In genomic region chr22:38736257-38736570, GRCh38 we compare ENCODE assay signal across 13 cellular contexts. TPM values are rescaled to one million over a fixed set of nuclear protein-coding genes. Genes with fewer than 3 reads are reported as not detected.
DNase-seq lines count a peak whose midpoint lies in the region; ATAC-seq lines count a peak whose summit lies in the region.
"Had no signal": no experiment of that assay in that cellular context is flagged by ENCODE, and none has a peak within 500 bp of the region (broad histone marks: within the 10 kb centered on the region; RNA-seq: fewer than 3 reads in every experiment).

No MANE protein-coding gene starts in this region.

- peak overlapping the region; percentile 53 for H3K18ac ChIP-seq in neuronal stem cell (ENCODE audit: low read length)

- H3K36me3 ChIP-seq in neuronal stem cell (replicated peaks in 1 of 2; ENCODE audit: control insufficient read depth in 2 of 2, insufficient read depth in 2 of 2, low read length in 2 of 2) = peaks cover 63 to 100% of the 10 kb centered on the region in 2 donors

- no peaks in the 10 kb centered on the region for H3K27me3 Mint-ChIP-seq in activated CD4-positive, alpha-beta memory T cell treated with anti-CD3 and anti-CD28 coated beads, Interleukin-2, amount 10 ng/mL, durations not matched to agents 7 days and 5 days

- H3K4me2 ChIP-seq in neuronal stem cell (ENCODE audit: insufficient read depth, low read length, poor library complexity, severe bottlenecking) = no peak overlapping the region
- H3K4me2 ChIP-seq: A549 had no signal

- H2BK5ac ChIP-seq in neuronal stem cell (ENCODE audit: low read length) = no peak overlapping the region

- CTCF ChIA-PET in activated CD4-positive, alpha-beta memory T cell treated with anti-CD3 and anti-CD28 coated beads, Interleukin-2, amount 10 ng/mL, durations not matched to agents 7 days and 5 days (lab: Charles Lee) = interaction anchor here (4.0 kb wide), 1 partner anchor 11 kb away, joined by 24 read pairs; no protein-coding TSS in a partner anchor

- H2BK12ac ChIP-seq in neuronal stem cell (ENCODE audit: low read length) = no peak overlapping the region

- H3K9me3 ChIP-seq in neuronal stem cell (replicated peaks in 1 of 2; ENCODE audit: control insufficient read depth in 2 of 2, insufficient read depth in 1 of 2, low read depth in 1 of 2, low read length in 2 of 2) = no peaks in the 10 kb centered on the region
- H3K9me3 ChIP-seq: A549, left lung had no signal

- H3K9ac ChIP-seq in neuronal stem cell (ENCODE audit: low read depth, low read length, poor library complexity) = no peak overlapping the region

- peak overlapping the region; percentile 49 for H3K23ac ChIP-seq in neuronal stem cell (ENCODE audit: low read depth, low read length, poor library complexity)

- ATAC-seq in GM18519 (IDR thresholded peaks at IDR 0.05; ENCODE audit: low FRiP score, unreplicated experiment) = no peak
- ATAC-seq: A549, SK-N-SH treated with all-trans-retinoic acid at 6 μM for 48 hours had no signal

- no peak overlapping the region for H2AFZ ChIP-seq in neuronal stem cell (ENCODE audit: low read length)

- no peaks in the 10 kb centered on the region for H3K9me3 Mint-ChIP-seq in activated CD4-positive, alpha-beta memory T cell treated with anti-CD3 and anti-CD28 coated beads, Interleukin-2, amount 10 ng/mL, durations not matched to agents 7 days and 5 days

- H3K27ac Mint-ChIP-seq in activated CD4-positive, alpha-beta memory T cell treated with anti-CD3 and anti-CD28 coated beads, Interleukin-2, amount 10 ng/mL, durations not matched to agents 7 days and 5 days = peak overlapping the region; percentile 83

- no peak overlapping the region for H3K27ac ChIP-seq in neuronal stem cell (replicated peaks; ENCODE audit: low read length)
- H3K27ac ChIP-seq: A549, left lung had no signal

- no peak overlapping the region for H4K91ac ChIP-seq in neuronal stem cell (ENCODE audit: low read depth, low read length, poor library complexity)

- no peak overlapping the region for H2BK15ac ChIP-seq in neuronal stem cell (ENCODE audit: low read length)

- no peak overlapping the region for H3K4me3 Mint-ChIP-seq in activated CD4-positive, alpha-beta memory T cell treated with anti-CD3 and anti-CD28 coated beads, Interleukin-2, amount 10 ng/mL, durations not matched to agents 7 days and 5 days

- no peaks in the 10 kb centered on the region for H3K27me3 ChIP-seq in neuronal stem cell (ENCODE audit: control insufficient read depth in 3 of 3, insufficient read depth in 3 of 3, low read depth in 1 of 3, low read length in 3 of 3)
- H3K27me3 ChIP-seq: left lung had no signal

- peaks cover 55% of the 10 kb centered on the region for H3K4me1 Mint-ChIP-seq in activated CD4-positive, alpha-beta memory T cell treated with anti-CD3 and anti-CD28 coated beads, Interleukin-2, amount 10 ng/mL, durations not matched to agents 7 days and 5 days

- H2AK5ac ChIP-seq in neuronal stem cell (ENCODE audit: low read depth, low read length) = no peak overlapping the region

- no peaks in the 10 kb centered on the region for H3K4me1 ChIP-seq in neuronal stem cell (ENCODE audit: control insufficient read depth in 2 of 2, insufficient read depth in 1 of 2, low read depth in 1 of 2, low read length in 2 of 2)
- H3K4me1 ChIP-seq: A549 had no signal

- no peak overlapping the region for H4K8ac ChIP-seq in neuronal stem cell (ENCODE audit: low read depth, low read length)

- no peak overlapping the region for H3K14ac ChIP-seq in neuronal stem cell (ENCODE audit: low read length)

- WGBS in neuronal stem cell (ENCODE audit: extremely low coverage in 2 of 2, insufficient read length in 2 of 2, insufficient replicate concordance in 1 of 2), 2 donors = no CpG with 5 or more reads among the region's 7 CpGs

- peak; percentile 61 for DNase-seq in NCI-H2171 treated with DMSO at 0.1 percent for 48 hours (lab: John Stamatoyannopoulos, UW)
- no peak for DNase-seq in NCI-H2171 (lab: John Stamatoyannopoulos, UW)
- no peak for DNase-seq in activated CD4-positive, alpha-beta memory T cell treated with anti-CD3 and anti-CD28 coated beads, Interleukin-2, amount 10 ng/mL, durations not matched to agents 7 days and 5 days
- DNase-seq in neuronal stem cell (ENCODE audit: low spot score) = no peak
- no peak for DNase-seq in NCI-H526 treated with DMSO at 0.1 percent for 48 hours (lab: John Stamatoyannopoulos, UW)
- DNase-seq: activated CD4-positive, alpha-beta T cell treated with anti-CD3 and anti-CD28 coated beads for 48 hours; effector CD8-positive, alpha-beta T cell; KG1; NCI-H1694 had no signal

- no peak overlapping the region for H3K4me3 ChIP-seq in neuronal stem cell (ENCODE audit: low read length in 2 of 2)
- H3K4me3 ChIP-seq: A549, left lung had no signal

- no peak overlapping the region for H3K4ac ChIP-seq in neuronal stem cell (ENCODE audit: low read length)

- H2BK120ac ChIP-seq in neuronal stem cell (ENCODE audit: low read depth, low read length) = no peak overlapping the region

- peaks cover 91% of the 10 kb centered on the region for H3K36me3 Mint-ChIP-seq in activated CD4-positive, alpha-beta memory T cell treated with anti-CD3 and anti-CD28 coated beads, Interleukin-2, amount 10 ng/mL, durations not matched to agents 7 days and 5 days (ENCODE audit: low read depth)

- POLR2A ChIA-PET in activated CD4-positive, alpha-beta memory T cell treated with anti-CD3 and anti-CD28 coated beads, Interleukin-2, amount 10 ng/mL, durations not matched to agents 7 days and 5 days (lab: Charles Lee) = interaction anchor here (1.0 to 16.2 kb wide), 7 partner anchors 14 to 39 kb away, joined by 3 to 479 read pairs (median 34); partner anchors contain the start of genes GTPBP1 and SUN2

- no peaks in the 10 kb centered on the region for H3K79me1 ChIP-seq in neuronal stem cell (ENCODE audit: low read depth, low read length)

RNA-seq across cellular contexts. Expression of gene SUN2, which starts 19.6 kb away (rescaled TPM):
- total RNA-seq in activated CD4-positive, alpha-beta memory T cell treated with anti-CD3 and anti-CD28 coated beads, Interleukin-2, amount 10 ng/mL, durations not matched to agents 7 days and 5 days = 100 to 1,000 TPM; 498 to 500 TPM
- polyA plus RNA-seq in neuronal stem cell (2013, experiment 1 of 2) = 19.4 TPM
- 19.4 TPM for polyA plus RNA-seq in neuronal stem cell (2013, experiment 2 of 2)

RNA-seq across cellular contexts. Expression of gene GTPBP1, which starts 30.5 kb away (rescaled TPM):
- 100 to 1,000 TPM; 111 to 114 TPM for total RNA-seq in activated CD4-positive, alpha-beta memory T cell treated with anti-CD3 and anti-CD28 coated beads, Interleukin-2, amount 10 ng/mL, durations not matched to agents 7 days and 5 days
- polyA plus RNA-seq in neuronal stem cell (2013, experiment 1 of 2) = 47.8 TPM
- 48.3 TPM for polyA plus RNA-seq in neuronal stem cell (2013, experiment 2 of 2)

RNA-seq across cellular contexts. Expression of gene JOSD1, which starts 35.5 kb away (rescaled TPM):
- total RNA-seq in activated CD4-positive, alpha-beta memory T cell treated with anti-CD3 and anti-CD28 coated beads, Interleukin-2, amount 10 ng/mL, durations not matched to agents 7 days and 5 days = 100 to 1,000 TPM; 109 to 111 TPM
- polyA plus RNA-seq in neuronal stem cell (2013, experiment 1 of 2) = 22.9 TPM
- 21.5 TPM for polyA plus RNA-seq in neuronal stem cell (2013, experiment 2 of 2)

RNA-seq across cellular contexts. Expression of gene TOMM22, which starts 54.5 kb away (rescaled TPM):
- total RNA-seq in activated CD4-positive, alpha-beta memory T cell treated with anti-CD3 and anti-CD28 coated beads, Interleukin-2, amount 10 ng/mL, durations not matched to agents 7 days and 5 days = 10 to 100 TPM; 60.4 to 63.0 TPM
- polyA plus RNA-seq in neuronal stem cell (2013, experiment 1 of 2) = 62.5 TPM
- polyA plus RNA-seq in neuronal stem cell (2013, experiment 2 of 2) = 63.9 TPM

RNA-seq across cellular contexts. Expression of gene DNAL4, which starts 57.7 kb away (rescaled TPM):
- 1 to 10 TPM; 8.0 to 8.4 TPM for total RNA-seq in activated CD4-positive, alpha-beta memory T cell treated with anti-CD3 and anti-CD28 coated beads, Interleukin-2, amount 10 ng/mL, durations not matched to agents 7 days and 5 days
- polyA plus RNA-seq in neuronal stem cell (2013, experiment 1 of 2) = 23.4 TPM
- polyA plus RNA-seq in neuronal stem cell (2013, experiment 2 of 2) = 22.3 TPM
